ENCODE assay signal across 8 cellular contexts in the genomic region with DNA sequence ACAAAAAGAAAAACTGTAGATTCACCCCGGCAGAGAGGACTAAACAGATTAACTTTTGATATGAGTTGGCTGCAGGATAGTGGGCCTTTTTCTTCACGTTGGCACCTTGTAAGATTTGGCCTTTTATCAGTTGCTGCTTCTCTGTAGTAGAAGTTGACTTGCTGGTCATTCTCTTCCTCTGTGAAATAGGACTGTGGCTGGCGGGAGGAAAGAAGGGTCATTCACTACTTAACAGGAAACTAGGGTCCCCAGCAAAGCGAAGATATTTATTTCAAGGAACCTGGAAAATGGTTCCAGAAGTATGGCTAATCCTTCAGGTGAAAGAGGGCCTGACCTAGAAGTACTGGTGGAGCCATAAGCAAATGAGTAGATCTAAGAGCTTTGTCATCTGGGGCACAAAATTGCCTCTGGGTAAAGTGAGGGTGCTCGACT. TPM values are rescaled to one million over a fixed set of nuclear protein-coding genes. Genes with fewer than 3 reads are reported as not detected.
DNase-seq lines count a peak whose midpoint lies in the region; ATAC-seq and TF ChIP-seq lines count a peak whose summit lies in the region.

No MANE protein-coding gene starts in this region.

- TF ChIP-seq RAD21 in liver (IDR thresholded peaks at IDR 0.05), result no peak

- peaks cover 26% of the 10 kb centered on the region for H3K36me3 Mint-ChIP-seq in activated naive CD4-positive, alpha-beta T cell treated with anti-CD3 and anti-CD28 coated beads for 36 hours (ENCODE audit: low read depth)
- H3K36me3 Mint-ChIP-seq in activated naive CD8-positive, alpha-beta T cell treated with anti-CD3 and anti-CD28 coated beads, Interleukin-2, amount 50 U/mL, for 24 hours (ENCODE audit: low read depth), result peaks cover 41% of the 10 kb centered on the region

- H3K4me3 ChIP-seq in liver (ENCODE audit: low read depth in 1 of 3, low read length in 3 of 3), result peak overlapping the region; percentile 70 to 100 (median 72)
- peak overlapping the region; percentile 51 to 94 (median 76) for H3K4me3 ChIP-seq in tibial nerve

- H3K36me3 ChIP-seq in liver (ENCODE audit: control insufficient read depth in 4 of 4, insufficient read depth in 3 of 4, low read depth in 1 of 4, low read length in 3 of 4), result peaks cover 6 to 28% (median 20%) of the 10 kb centered on the region in 4 donors
- peaks cover 0 to 30% (median 11%) of the 10 kb centered on the region in 3 donors for H3K36me3 ChIP-seq in tibial nerve

- peak overlapping the region in 1 of 2 donors; percentile 36 for H3K9ac ChIP-seq in liver (ENCODE audit: low read depth in 1 of 2, low read length in 2 of 2)

- TF ChIP-seq POLR2A in tibial nerve (IDR thresholded peaks at IDR 0.05), result no peak

- CTCF ChIA-PET in activated naive CD4-positive, alpha-beta T cell treated with anti-CD3 and anti-CD28 coated beads for 36 hours (lab: Charles Lee), result interaction anchor here (1.4 kb wide), 1 partner anchor 100 kb away, joined by 4 read pairs; no protein-coding TSS in a partner anchor

- H3K9me3 ChIP-seq in liver (ENCODE audit: control insufficient read depth in 4 of 4, low read length in 3 of 4) (no peaks in the 10 kb centered on the region), tibial nerve (no peaks in the 10 kb centered on the region)

- H3K4me1 Mint-ChIP-seq in activated naive CD4-positive, alpha-beta T cell treated with anti-CD3 and anti-CD28 coated beads for 36 hours (ENCODE audit: low read depth), result peaks cover 27% of the 10 kb centered on the region
- H3K4me1 Mint-ChIP-seq in activated naive CD8-positive, alpha-beta T cell treated with anti-CD3 and anti-CD28 coated beads, Interleukin-2, amount 50 U/mL, for 24 hours, result peaks cover 36% of the 10 kb centered on the region

- WGBS in liver, result 61% methylated on average over 5 of the region's 5 CpGs
- 47 to 49% methylated on average over 5 of the region's 5 CpGs for WGBS in tibial nerve, 2 donors

- TF ChIP-seq CTCF in liver (IDR thresholded peaks at IDR 0.05; ENCODE audit: low read depth, low read length, missing input control) (no peak), tibial nerve (IDR thresholded peaks at IDR 0.05) (no peak)

- TF ChIP-seq EP300 in tibial nerve (IDR thresholded peaks at IDR 0.05), result no peak

- H3K9me3 Mint-ChIP-seq in activated naive CD4-positive, alpha-beta T cell treated with anti-CD3 and anti-CD28 coated beads for 36 hours, result no peaks in the 10 kb centered on the region
- H3K9me3 Mint-ChIP-seq in activated naive CD8-positive, alpha-beta T cell treated with anti-CD3 and anti-CD28 coated beads, Interleukin-2, amount 50 U/mL, for 24 hours, result peaks cover 7% of the 10 kb centered on the region

- no peak for ATAC-seq in activated naive CD8-positive, alpha-beta T cell treated with anti-CD3 and anti-CD28 coated beads, Interleukin-2, amount 50 U/mL, for 24 hours

- H3K4me1 ChIP-seq in liver (ENCODE audit: control insufficient read depth in 4 of 4, insufficient read depth in 4 of 4, low read length in 3 of 4) (peaks cover 0 to 9% (median 0%) of the 10 kb centered on the region in 4 donors), tibial nerve (peaks cover 0 to 11% (median 5%) of the 10 kb centered on the region in 4 donors)

- peak overlapping the region; percentile 94 for H3K4me3 Mint-ChIP-seq in activated naive CD4-positive, alpha-beta T cell treated with anti-CD3 and anti-CD28 coated beads for 36 hours
- H3K4me3 Mint-ChIP-seq in activated naive CD8-positive, alpha-beta T cell treated with anti-CD3 and anti-CD28 coated beads, Interleukin-2, amount 50 U/mL, for 24 hours, result peak overlapping the region; percentile 90

- H3K27ac ChIP-seq in liver (ENCODE audit: low read depth in 1 of 2, low read length in 2 of 2) (peak overlapping the region; percentile 90 to 97), tibial nerve (peak overlapping the region; percentile 71 to 91 (median 88))

- intact Hi-C loops in activated naive CD4-positive, alpha-beta T cell treated with anti-CD3 and anti-CD28 coated beads for 36 hours (cut with micrococcal nuclease), result loop anchor here (1.0 to 5.0 kb wide), 8 partner anchors 14 to 1220 kb away; a partner anchor contains a TSS

- H3K27me3 Mint-ChIP-seq in activated naive CD4-positive, alpha-beta T cell treated with anti-CD3 and anti-CD28 coated beads for 36 hours (ENCODE audit: low read depth), result no peaks in the 10 kb centered on the region
- H3K27me3 Mint-ChIP-seq in activated naive CD8-positive, alpha-beta T cell treated with anti-CD3 and anti-CD28 coated beads, Interleukin-2, amount 50 U/mL, for 24 hours, result no peaks in the 10 kb centered on the region

- no peaks in the 10 kb centered on the region for H3K27me3 ChIP-seq in liver (ENCODE audit: control insufficient read depth in 4 of 4, insufficient read depth in 4 of 4, low read length in 3 of 4)
- no peaks in the 10 kb centered on the region for H3K27me3 ChIP-seq in tibial nerve

- H3K27ac Mint-ChIP-seq in activated naive CD4-positive, alpha-beta T cell treated with anti-CD3 and anti-CD28 coated beads for 36 hours, result peak overlapping the region; percentile 85
- H3K27ac Mint-ChIP-seq in activated naive CD8-positive, alpha-beta T cell treated with anti-CD3 and anti-CD28 coated beads, Interleukin-2, amount 50 U/mL, for 24 hours, result peak overlapping the region; percentile 99

- DNase-seq in activated naive CD4-positive, alpha-beta T cell treated with anti-CD3 and anti-CD28 coated beads for 36 hours, result no peak
- DNase-seq in activated naive CD4-positive, alpha-beta T cell (lab: John Stamatoyannopoulos, UW), result no peak
- DNase-seq in activated naive CD8-positive, alpha-beta T cell treated with anti-CD3 and anti-CD28 coated beads, Interleukin-2, amount 50 U/mL, for 24 hours, result no peak
- no peak for DNase-seq in tibial nerve (ENCODE audit: low spot score in 2 of 2)
- DNase-seq in GDM1 (lab: John Stamatoyannopoulos, UW), result no peak
- no peak for DNase-seq in NCI-H2171 (lab: John Stamatoyannopoulos, UW)
- no peak for DNase-seq in NCI-H2227 treated with DMSO at 0.1 percent for 48 hours (lab: John Stamatoyannopoulos, UW)

TF ChIP-seq in liver, 16 proteins besides CTCF, POLR2A, EP300 and RAD21:
- TF ChIP-seq FOXA1 (IDR thresholded peaks at IDR 0.05) (no peak), HNF4G (IDR thresholded peaks at IDR 0.05) (peak; percentile 39), GABPA (IDR thresholded peaks at IDR 0.05 in 1 of 2, conservative IDR thresholded peaks at IDR 0.05 in 1 of 2) (no peak), TAF1 (conservative IDR thresholded peaks at IDR 0.05) (no peak), NR2F2 (IDR thresholded peaks at IDR 0.05) (peak; percentile 26)
- TF ChIP-seq, protein P1, sequence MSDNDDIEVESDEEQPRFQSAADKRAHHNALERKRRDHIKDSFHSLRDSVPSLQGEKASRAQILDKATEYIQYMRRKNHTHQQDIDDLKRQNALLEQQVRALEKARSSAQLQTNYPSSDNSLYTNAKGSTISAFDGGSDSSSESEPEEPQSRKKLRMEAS (IDR thresholded peaks at IDR 0.05), result peak; percentile 44

RNA-seq across cellular contexts. Expression of a gene that starts 0.4 kb away (rescaled TPM):
- 100 to 1,000 TPM; 308 to 310 TPM for total RNA-seq in activated naive CD4-positive, alpha-beta T cell treated with anti-CD3 and anti-CD28 coated beads for 36 hours
- total RNA-seq in liver, result 100 to 1,000 TPM in 1 of 2 donors, 10 to 100 TPM in 1; 95.2 to 102 TPM
- 100 to 1,000 TPM; 352 to 403 TPM for polyA plus RNA-seq in liver
- total RNA-seq in tibial nerve, result 100 to 1,000 TPM in 1 of 4 donors, 10 to 100 TPM in 3; 47.3 to 103 (median 74.2) TPM

RNA-seq across cellular contexts. Expression of a gene that starts 13.9 kb away (rescaled TPM):
- total RNA-seq in activated naive CD4-positive, alpha-beta T cell treated with anti-CD3 and anti-CD28 coated beads for 36 hours, result 10 to 100 TPM; 48.0 to 53.3 TPM
- total RNA-seq in liver (10 to 100 TPM; 23.1 to 34.0 TPM), tibial nerve (10 to 100 TPM; 44.8 to 69.9 (median 53.2) TPM)
- polyA plus RNA-seq in liver, result 10 to 100 TPM; 10.4 to 11.2 TPM
